In the genomic region with DNA sequence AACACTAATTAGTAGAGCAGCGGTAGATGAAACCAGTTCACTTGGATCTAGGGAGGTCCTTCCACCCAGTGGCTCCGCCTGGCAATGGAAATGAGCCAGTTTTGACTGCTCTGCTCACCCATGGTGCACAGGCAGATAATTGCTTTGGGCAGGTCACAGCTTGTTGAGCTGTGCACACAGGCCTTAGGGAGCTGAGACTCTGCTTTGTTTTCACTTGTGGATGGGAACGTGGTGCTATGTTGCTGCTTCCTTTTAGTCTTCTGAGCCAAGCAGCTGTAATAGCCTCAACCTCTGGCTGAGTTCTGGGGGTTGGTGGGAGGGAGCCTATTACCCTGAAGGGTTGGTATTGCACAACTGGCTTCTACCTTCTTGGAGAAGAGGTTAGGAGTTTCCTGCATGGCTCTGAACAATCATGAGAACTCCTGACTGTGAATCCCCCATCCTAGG, we compare ENCODE assay signal across 1 cellular context.
TF ChIP-seq lines count a peak whose summit lies in the region.

No MANE protein-coding gene starts in this region.

TF ChIP-seq in H1, 55 proteins besides CTCF, POLR2A, EP300 and RAD21 (continued from another document):
- no peak for TF ChIP-seq CBX8 (IDR thresholded peaks at IDR 0.05; ENCODE audit: borderline replicate concordance, low read depth, low read length)
- no peak for TF ChIP-seq PHF8 (conservative IDR thresholded peaks at IDR 0.05; ENCODE audit: low read depth, low read length)
- TF ChIP-seq GTF2F1 (IDR thresholded peaks at IDR 0.05; ENCODE audit: borderline replicate concordance, low read depth, low read length), result no peak
- no peak for TF ChIP-seq FOSL1 (IDR thresholded peaks at IDR 0.05; ENCODE audit: insufficient read depth, low read depth, low read length)
